18 cellular contexts compared by ENCODE assay signal in genomic region chr5:135913713-135914626, GRCh38. TPM values are rescaled to one million over a fixed set of nuclear protein-coding genes. Genes with fewer than 3 reads are reported as not detected.
DNase-seq lines count a peak whose midpoint lies in the region; ATAC-seq and TF ChIP-seq lines count a peak whose summit lies in the region.
"Had no signal": no experiment of that assay in that cellular context is flagged by ENCODE, and none has a peak within 500 bp of the region (broad histone marks: within the 10 kb centered on the region; RNA-seq: fewer than 3 reads in every experiment).

No MANE protein-coding gene starts in this region.

- H3K4me1 Mint-ChIP-seq in activated T-cell treated with anti-CD3 and anti-CD28 coated beads, Interleukin-2, amount 50 U/mL, for 24 hours (ENCODE audit: low read depth) = peaks cover 23% of the 10 kb centered on the region
- peaks cover 41% of the 10 kb centered on the region for H3K4me1 Mint-ChIP-seq in activated CD4-positive, alpha-beta memory T cell treated with anti-CD3 and anti-CD28 coated beads, Interleukin-2, amount 10 ng/mL, durations not matched to agents 7 days and 5 days
- peaks cover 16 to 22% of the 10 kb centered on the region in 2 donors for H3K4me1 Mint-ChIP-seq in natural killer cell

- H2AFZ ChIP-seq in GM23248 = no peak overlapping the region
- H2AFZ ChIP-seq in hepatocyte = no peak overlapping the region

- no peaks in the 10 kb centered on the region for H3K27me3 ChIP-seq in GM23248 (replicated peaks; ENCODE audit: insufficient read depth)
- H3K27me3 ChIP-seq in hepatocyte = peaks cover 60% of the 10 kb centered on the region

- peaks cover 78% of the 10 kb centered on the region for H3K27me3 Mint-ChIP-seq in activated T-cell treated with anti-CD3 and anti-CD28 coated beads, Interleukin-2, amount 50 U/mL, for 24 hours
- H3K27me3 Mint-ChIP-seq in activated CD4-positive, alpha-beta memory T cell treated with anti-CD3 and anti-CD28 coated beads, Interleukin-2, amount 10 ng/mL, durations not matched to agents 7 days and 5 days = peaks cover 79% of the 10 kb centered on the region
- peaks cover 44 to 53% of the 10 kb centered on the region in 2 donors for H3K27me3 Mint-ChIP-seq in natural killer cell (ENCODE audit: low read depth in 2 of 2)

- H3K4me2 ChIP-seq in GM23248 (ENCODE audit: unreplicated experiment) = no peak overlapping the region
- no peak overlapping the region for H3K4me2 ChIP-seq in hepatocyte

- no peaks in the 10 kb centered on the region for H3K36me3 Mint-ChIP-seq in activated T-cell treated with anti-CD3 and anti-CD28 coated beads, Interleukin-2, amount 50 U/mL, for 24 hours (ENCODE audit: low read depth)
- H3K36me3 Mint-ChIP-seq in activated CD4-positive, alpha-beta memory T cell treated with anti-CD3 and anti-CD28 coated beads, Interleukin-2, amount 10 ng/mL, durations not matched to agents 7 days and 5 days (ENCODE audit: low read depth) = no peaks in the 10 kb centered on the region
- no peaks in the 10 kb centered on the region for H3K36me3 Mint-ChIP-seq in natural killer cell

- ATAC-seq in natural killer cell (peak in 2 of 3 donors; percentile 30 to 33), HG03108 (IDR thresholded peaks at IDR 0.05; ENCODE audit: unreplicated experiment) (no peak), HG03139 (IDR thresholded peaks at IDR 0.05; ENCODE audit: unreplicated experiment) (no peak)

- H3K79me2 ChIP-seq in GM23248 (ENCODE audit: insufficient read depth) (no peaks in the 10 kb centered on the region), hepatocyte (no peaks in the 10 kb centered on the region)

- WGBS in GM23248 (ENCODE audit: low coverage in 1 of 2, low lambda C conversion rate in 2 of 2, missing lambda C conversion rate in 2 of 2), 2 experiments = 7 to 9% methylated on average over 4 of the region's 4 CpGs
- 71% methylated on average over 4 of the region's 4 CpGs for WGBS in hepatocyte (ENCODE audit: low lambda C conversion rate, missing lambda C conversion rate)

- no peak overlapping the region for H3K4me3 Mint-ChIP-seq in activated T-cell treated with anti-CD3 and anti-CD28 coated beads, Interleukin-2, amount 50 U/mL, for 24 hours
- H3K4me3 Mint-ChIP-seq in activated CD4-positive, alpha-beta memory T cell treated with anti-CD3 and anti-CD28 coated beads, Interleukin-2, amount 10 ng/mL, durations not matched to agents 7 days and 5 days = no peak overlapping the region
- H3K4me3 Mint-ChIP-seq in natural killer cell = no peak overlapping the region

- H3K9me3 ChIP-seq in GM23248 (ENCODE audit: low read depth) (no peaks in the 10 kb centered on the region), hepatocyte (ENCODE audit: low read depth) (no peaks in the 10 kb centered on the region)

- no peak overlapping the region for H3K9ac ChIP-seq in GM23248

- in situ Hi-C loops in GM23248 (cut with MboI) = no loop called here

- H3K36me3 ChIP-seq in GM23248 (ENCODE audit: low read depth) (no peaks in the 10 kb centered on the region), hepatocyte (replicated peaks; ENCODE audit: insufficient read depth, low read depth) (no peaks in the 10 kb centered on the region)

- intact Hi-C loops in natural killer cell (cut with micrococcal nuclease) = no loop called here

- CTCF ChIA-PET in activated CD4-positive, alpha-beta memory T cell treated with anti-CD3 and anti-CD28 coated beads, Interleukin-2, amount 10 ng/mL, durations not matched to agents 7 days and 5 days (lab: Charles Lee) = interaction anchor here (0.8 kb wide), 1 partner anchor 27 kb away, joined by 3 read pairs; no protein-coding TSS in a partner anchor

- peak overlapping the region; percentile 80 for H3K27ac Mint-ChIP-seq in activated T-cell treated with anti-CD3 and anti-CD28 coated beads, Interleukin-2, amount 50 U/mL, for 24 hours
- H3K27ac Mint-ChIP-seq in activated CD4-positive, alpha-beta memory T cell treated with anti-CD3 and anti-CD28 coated beads, Interleukin-2, amount 10 ng/mL, durations not matched to agents 7 days and 5 days = no peak overlapping the region
- H3K27ac Mint-ChIP-seq in natural killer cell = no peak overlapping the region

- H4K20me1 ChIP-seq in GM23248 (ENCODE audit: insufficient read depth) (no peaks in the 10 kb centered on the region), hepatocyte (ENCODE audit: insufficient read depth, poor library complexity, severe bottlenecking) (no peaks in the 10 kb centered on the region)

- H3K27ac ChIP-seq in GM23248 (no peak overlapping the region), hepatocyte (no peak overlapping the region)
- H3K27ac ChIP-seq: C4-2B had no signal

- no peak for TF ChIP-seq CTCF in natural killer cell (IDR thresholded peaks at IDR 0.05)
- TF ChIP-seq CTCF in hepatocyte (IDR thresholded peaks at IDR 0.05; ENCODE audit: poor library complexity) = no peak

- H3K4me3 ChIP-seq in GM23248 (no peak overlapping the region), hepatocyte (no peak overlapping the region)

- H3F3A ChIP-seq in GM23248 (ENCODE audit: insufficient read depth) = peaks cover 20% of the 10 kb centered on the region

- no peak for DNase-seq in activated T-cell treated with anti-CD3 and anti-CD28 coated beads, Interleukin-2, amount 50 U/mL, for 24 hours
- no peak for DNase-seq in activated T-cell treated with anti-CD3 and anti-CD28 coated beads, Interleukin-2, amount 50 U/mL, for 1 hour
- DNase-seq in GM23248 (peak; percentile 65), natural killer cell (no peak), hepatocyte (ENCODE audit: low spot score) (no peak)
- peak; percentile 30 for DNase-seq in activated CD4-positive, alpha-beta memory T cell treated with anti-CD3 and anti-CD28 coated beads, Interleukin-2, amount 10 ng/mL, durations not matched to agents 7 days and 5 days
- DNase-seq: COR-L47, DMS153, Kasumi-1, MM.1S, NCI-H1092 treated with DMSO at 0.1 percent for 48 hours, NCI-H2081 treated with DMSO at 0.1 percent for 48 hours, NCI-H510A, NCI-H774 had no signal

- H3K4me1 ChIP-seq in GM23248 (ENCODE audit: insufficient read depth) = peaks cover 16% of the 10 kb centered on the region; the same call in 1 of the 2 replicates
- no peaks in the 10 kb centered on the region for H3K4me1 ChIP-seq in hepatocyte (ENCODE audit: insufficient read depth)

- H3K9me2 ChIP-seq in GM23248 (ENCODE audit: insufficient read depth) (no peaks in the 10 kb centered on the region), hepatocyte (replicated peaks; ENCODE audit: insufficient read depth) (no peaks in the 10 kb centered on the region)

- no peaks in the 10 kb centered on the region for H3K9me3 Mint-ChIP-seq in activated T-cell treated with anti-CD3 and anti-CD28 coated beads, Interleukin-2, amount 50 U/mL, for 24 hours
- no peaks in the 10 kb centered on the region for H3K9me3 Mint-ChIP-seq in activated CD4-positive, alpha-beta memory T cell treated with anti-CD3 and anti-CD28 coated beads, Interleukin-2, amount 10 ng/mL, durations not matched to agents 7 days and 5 days
- H3K9me3 Mint-ChIP-seq in natural killer cell = peaks cover 4 to 12% of the 10 kb centered on the region in 2 donors

- POLR2A ChIA-PET in activated CD4-positive, alpha-beta memory T cell treated with anti-CD3 and anti-CD28 coated beads, Interleukin-2, amount 10 ng/mL, durations not matched to agents 7 days and 5 days (lab: Charles Lee) = no interaction called here

RNA-seq across cellular contexts. Expression of gene IL9, which starts 18.3 kb away (rescaled TPM):
- not detected in 2 replicates for total RNA-seq in GM23248 (2014; rRNA removed; shearing (Covaris generic))
- not detected in 2 replicates for polyA plus RNA-seq in GM23248 (2016; fragmentation: Nextera tagmentation; extraction: Ambion mirVana)
- total RNA-seq in activated CD4-positive, alpha-beta memory T cell treated with anti-CD3 and anti-CD28 coated beads, Interleukin-2, amount 10 ng/mL, durations not matched to agents 7 days and 5 days = not detected
- not detected for total RNA-seq in natural killer cell
- total RNA-seq in hepatocyte = not detected in 2 replicates
- not detected in 2 replicates for polyA plus RNA-seq in hepatocyte
- total RNA-seq: H4 had no signal

RNA-seq across cellular contexts. Expression of gene LECT2, which starts 40.8 kb away (rescaled TPM):
- total RNA-seq in GM23248 (2014; rRNA removed; shearing (Covaris generic)) = 0.32 TPM in 1 of 2 replicates, not detected in the other
- polyA plus RNA-seq in GM23248 (2016; fragmentation: Nextera tagmentation; extraction: Ambion mirVana) = 0.41 and 0.51 TPM in 2 replicates
- total RNA-seq in activated CD4-positive, alpha-beta memory T cell treated with anti-CD3 and anti-CD28 coated beads, Interleukin-2, amount 10 ng/mL, durations not matched to agents 7 days and 5 days = not detected
- total RNA-seq in natural killer cell = not detected
- 25.0 and 29.6 TPM in 2 replicates for total RNA-seq in hepatocyte
- 6.3 and 12.3 TPM in 2 replicates for polyA plus RNA-seq in hepatocyte
- total RNA-seq: H4 had no signal

Comparison
In these comparisons a context has a peak if more than half of its experiments do, and no peak if none do; other contexts are left out.
1. DNase-seq: peak in GM23248 (single experiment) and activated CD4-positive, alpha-beta memory T cell treated with anti-CD3 and anti-CD28 coated beads, Interleukin-2, amount 10 ng/mL, durations not matched to agents 7 days and 5 days (single experiment); none in activated T-cell treated with anti-CD3 and anti-CD28 coated beads, Interleukin-2, amount 50 U/mL, for 24 hours (single experiment), activated T-cell treated with anti-CD3 and anti-CD28 coated beads, Interleukin-2, amount 50 U/mL, for 1 hour (single experiment), natural killer cell (single experiment) and hepatocyte (single experiment).
2. ATAC-seq: peak in natural killer cell (2 of 3); none in HG03108 (single experiment) and HG03139 (single experiment).
3. RNA of gene LECT2, which starts 40.8 kb away (total RNA-seq): 25.0 to 29.6 TPM in hepatocyte; 0.32 TPM in GM23248, not detected in activated CD4-positive, alpha-beta memory T cell treated with anti-CD3 and anti-CD28 coated beads, Interleukin-2, amount 10 ng/mL, durations not matched to agents 7 days and 5 days and not detected in natural killer cell; every median in the first group is over 10 times any median in the second.